Comparison of ENCODE assay signal across 15 cellular contexts in the genomic region with DNA sequence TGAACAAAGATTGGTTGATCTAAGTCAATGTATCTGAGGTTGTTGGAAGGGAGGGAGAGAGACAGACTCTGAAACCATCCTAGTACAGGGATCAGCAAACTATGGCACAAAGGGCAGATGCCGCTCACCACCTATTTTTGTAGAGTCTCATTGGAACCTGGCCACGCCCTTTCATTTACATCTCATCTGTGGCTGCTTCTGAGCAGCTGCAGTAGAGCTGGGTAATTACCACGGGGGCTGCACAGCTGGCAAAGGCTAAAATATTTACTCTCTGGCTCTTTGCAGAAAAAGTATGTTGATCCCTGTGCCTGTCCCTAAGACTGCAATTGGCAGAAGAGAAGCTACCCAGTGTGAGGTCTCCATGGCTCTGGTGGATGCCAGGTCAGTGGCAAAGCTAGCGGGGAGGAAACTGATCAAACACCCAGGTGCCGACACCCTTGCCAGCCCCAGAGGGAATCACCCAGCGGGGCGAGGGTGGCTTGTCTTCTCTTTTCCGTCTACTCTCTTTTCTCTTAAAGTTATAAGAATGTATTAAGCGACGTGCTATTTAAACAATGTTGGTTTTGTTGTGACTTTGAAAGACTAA. TPM values are rescaled to one million over a fixed set of nuclear protein-coding genes. Genes with fewer than 3 reads are reported as not detected.
DNase-seq lines count a peak whose midpoint lies in the region; ATAC-seq and TF ChIP-seq lines count a peak whose summit lies in the region.
"Had no signal": no experiment of that assay in that cellular context is flagged by ENCODE, and none has a peak within 500 bp of the region (broad histone marks: within the 10 kb centered on the region; RNA-seq: fewer than 3 reads in every experiment).

No MANE protein-coding gene starts in this region.

- H3K27ac ChIP-seq in CD4-positive, CD25-positive, alpha-beta regulatory T cell (ENCODE audit: insufficient read depth, low read length, poor library complexity, severe bottlenecking) = peak overlapping the region; percentile 60
- H3K27ac ChIP-seq in HL-60 (replicated peaks) (peak overlapping the region; percentile 70), foreskin keratinocyte (no peak overlapping the region)
- H3K27ac ChIP-seq: PC-9 had no signal

- H3K4me3 Mint-ChIP-seq in CD4-positive, CD25-positive, alpha-beta regulatory T cell = peak overlapping the region; percentile 8 to 81 (median 40)
- peak overlapping the region; percentile 44 for H3K4me3 Mint-ChIP-seq in activated naive CD8-positive, alpha-beta T cell
- H3K4me3 Mint-ChIP-seq in neural crest cell = no peak overlapping the region

- peaks cover 4% of the 10 kb centered on the region for H3K27me3 Mint-ChIP-seq in CD4-positive, CD25-positive, alpha-beta regulatory T cell
- H3K27me3 Mint-ChIP-seq in activated naive CD8-positive, alpha-beta T cell = no peaks in the 10 kb centered on the region
- H3K27me3 Mint-ChIP-seq in neural crest cell (ENCODE audit: low read depth) = no peaks in the 10 kb centered on the region

- H3K4me3 ChIP-seq in CD4-positive, CD25-positive, alpha-beta regulatory T cell (ENCODE audit: low read depth, low read length) = peak overlapping the region; percentile 44
- H3K4me3 ChIP-seq in HL-60 (replicated peaks; ENCODE audit: insufficient read depth, low read length) = no peak overlapping the region
- H3K4me3 ChIP-seq: pancreas, PC-9, testis had no signal

- no peaks in the 10 kb centered on the region for H3K36me3 ChIP-seq in CD4-positive, CD25-positive, alpha-beta regulatory T cell (ENCODE audit: control insufficient read depth, insufficient read depth, low read length)
- H3K36me3 ChIP-seq: pancreas had no signal

- no peak for ATAC-seq in CD4-positive, CD25-positive, alpha-beta regulatory T cell (ENCODE audit: low read depth in 2 of 2)
- ATAC-seq in HG03135 (IDR thresholded peaks at IDR 0.05; ENCODE audit: unreplicated experiment) (no peak), foreskin keratinocyte (no peak)
- ATAC-seq: left cardiac atrium had no signal

- DNase-seq in CD4-positive, CD25-positive, alpha-beta regulatory T cell = peak in 1 of 3 donors; percentile 29
- DNase-seq in HL-60 (ENCODE audit: low read depth in 1 of 2, low spot score in 1 of 2) = no peak
- no peak for DNase-seq in neural crest cell (ENCODE audit: low read depth, low spot score)
- DNase-seq in amniotic stem cell (lab: John Stamatoyannopoulos, UW) = no peak
- DNase-seq in GM19240 (ENCODE audit: insufficient read length, low spot score) = no peak
- no peak for DNase-seq in foreskin keratinocyte
- DNase-seq: left cardiac atrium; NCI-H1092 treated with DMSO at 0.1 percent for 48 hours; pancreas; PC-9; stimulated activated CD4-positive, alpha-beta T cell treated with anti-CD3 and anti-CD28 coated beads, Interleukin-4, amount 100 ng/mL, for 1 hour; testis had no signal

- peak overlapping the region; percentile 72 to 88 (median 85) for H3K27ac Mint-ChIP-seq in CD4-positive, CD25-positive, alpha-beta regulatory T cell
- H3K27ac Mint-ChIP-seq in activated naive CD8-positive, alpha-beta T cell = no peak overlapping the region
- peak overlapping the region; percentile 81 for H3K27ac Mint-ChIP-seq in neural crest cell (ENCODE audit: unreplicated experiment)

- H3K4me1 Mint-ChIP-seq in CD4-positive, CD25-positive, alpha-beta regulatory T cell = peaks cover 3 to 47% (median 16%) of the 10 kb centered on the region in 4 donors
- peaks cover 33% of the 10 kb centered on the region for H3K4me1 Mint-ChIP-seq in activated naive CD8-positive, alpha-beta T cell (ENCODE audit: low read depth)
- peaks cover 57% of the 10 kb centered on the region for H3K4me1 Mint-ChIP-seq in neural crest cell

- H3K9me3 Mint-ChIP-seq in CD4-positive, CD25-positive, alpha-beta regulatory T cell = peaks cover 0 to 1% (median 0%) of the 10 kb centered on the region in 7 donors
- no peaks in the 10 kb centered on the region for H3K9me3 Mint-ChIP-seq in activated naive CD8-positive, alpha-beta T cell (ENCODE audit: low read depth)
- H3K9me3 Mint-ChIP-seq in neural crest cell = no peaks in the 10 kb centered on the region
- H3K9me3 Mint-ChIP-seq: central memory CD8-positive, alpha-beta T cell had no signal

- H3K9me3 ChIP-seq in CD4-positive, CD25-positive, alpha-beta regulatory T cell (ENCODE audit: control insufficient read depth in 2 of 2, low read length in 2 of 2) = no peaks in the 10 kb centered on the region
- H3K9me3 ChIP-seq: pancreas, testis had no signal

- no peak for TF ChIP-seq CTCF in HL-60 (IDR thresholded peaks at IDR 0.05; ENCODE audit: insufficient read depth, low read length)
- no peak for TF ChIP-seq CTCF in neural crest cell (conservative IDR thresholded peaks at IDR 0.05)
- no peak for TF ChIP-seq CTCF in foreskin keratinocyte (conservative IDR thresholded peaks at IDR 0.05)

- H3K4me1 ChIP-seq in CD4-positive, CD25-positive, alpha-beta regulatory T cell (ENCODE audit: control insufficient read depth, insufficient read depth, low read length, poor library complexity, severe bottlenecking) = peaks cover 21% of the 10 kb centered on the region
- H3K4me1 ChIP-seq in foreskin keratinocyte = peaks cover 4% of the 10 kb centered on the region

- no peaks in the 10 kb centered on the region for H3K36me3 Mint-ChIP-seq in CD4-positive, CD25-positive, alpha-beta regulatory T cell
- H3K36me3 Mint-ChIP-seq in activated naive CD8-positive, alpha-beta T cell = no peaks in the 10 kb centered on the region
- H3K36me3 Mint-ChIP-seq in neural crest cell (ENCODE audit: low read depth) = no peaks in the 10 kb centered on the region

- no peaks in the 10 kb centered on the region for H3K27me3 ChIP-seq in CD4-positive, CD25-positive, alpha-beta regulatory T cell (ENCODE audit: control insufficient read depth, insufficient read depth, low read length)
- H3K27me3 ChIP-seq in HL-60 (ENCODE audit: insufficient read depth, poor library complexity, severe bottlenecking) = no peaks in the 10 kb centered on the region
- no peaks in the 10 kb centered on the region for H3K27me3 ChIP-seq in foreskin keratinocyte
- H3K27me3 ChIP-seq: pancreas, testis had no signal

RNA-seq across cellular contexts. Expression of a gene that starts 14.0 kb away (rescaled TPM):
- 1.6 TPM for total RNA-seq in CD4-positive, CD25-positive, alpha-beta regulatory T cell
- polyA plus RNA-seq in CD4-positive, CD25-positive, alpha-beta regulatory T cell = under 1 TPM in 2 of 4 donors, not detected in 2; 0.25 to 0.78 TPM
- 1.2 TPM in 2 replicates for total RNA-seq in neural crest cell
- total RNA-seq in foreskin keratinocyte = 0.04 TPM in 1 of 2 replicates, not detected in the other
- polyA plus RNA-seq in foreskin keratinocyte = not detected in 2 replicates

RNA-seq across cellular contexts. Expression of a gene that starts 36.2 kb away (rescaled TPM):
- 6.5 TPM for total RNA-seq in CD4-positive, CD25-positive, alpha-beta regulatory T cell
- under 1 TPM in 3 of 4 donors, not detected in 1; 0.29 to 0.46 (median 0.35) TPM for polyA plus RNA-seq in CD4-positive, CD25-positive, alpha-beta regulatory T cell
- total RNA-seq in neural crest cell (58.5 and 60.2 TPM in 2 replicates), foreskin keratinocyte (7.5 and 11.2 TPM in 2 replicates)
- 6.3 and 8.3 TPM in 2 replicates for polyA plus RNA-seq in foreskin keratinocyte

RNA-seq across cellular contexts. Expression of a gene that starts 48.4 kb away (rescaled TPM):
- 407 TPM for total RNA-seq in CD4-positive, CD25-positive, alpha-beta regulatory T cell
- 10 to 100 TPM; 19.6 to 22.2 (median 21.2) TPM for polyA plus RNA-seq in CD4-positive, CD25-positive, alpha-beta regulatory T cell
- total RNA-seq in neural crest cell (59.0 and 63.2 TPM in 2 replicates), foreskin keratinocyte (30.6 and 31.4 TPM in 2 replicates)
- 16.2 and 18.9 TPM in 2 replicates for polyA plus RNA-seq in foreskin keratinocyte
